Comparison of ENCODE assay signal across 6 cellular contexts in the genomic region with DNA sequence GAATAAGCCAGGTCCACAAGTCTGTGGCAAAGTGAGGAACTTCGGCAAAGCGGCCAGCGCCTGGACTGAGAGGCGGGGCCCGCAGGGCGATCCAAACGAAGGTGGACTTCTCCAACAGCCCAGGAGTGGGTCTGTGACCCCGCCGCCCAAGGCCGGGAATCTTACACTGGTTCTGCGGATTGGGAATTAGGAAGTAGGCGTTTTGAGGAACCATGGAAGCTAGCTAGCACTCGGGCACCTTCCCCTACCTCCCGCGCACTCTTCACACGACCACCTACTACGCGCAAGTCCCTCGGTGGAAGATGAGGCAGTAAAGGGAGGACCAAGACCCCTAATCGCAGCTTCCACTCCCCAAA. TPM values are rescaled to one million over a fixed set of nuclear protein-coding genes. Genes with fewer than 3 reads are reported as not detected.
DNase-seq lines count a peak whose midpoint lies in the region; ATAC-seq, FAIRE-seq and TF ChIP-seq lines count a peak whose summit lies in the region.

No MANE protein-coding gene starts in this region.

- intact Hi-C loops in kidney (cut with DNase I) = no loop called here

- TF ChIP-seq POLR2A in A549 (IDR thresholded peaks at IDR 0.05; ENCODE audit: low read length) = no peak

- TF ChIP-seq CTCF in A549 (IDR thresholded peaks at IDR 0.05) (no peak), SU-DHL-6 (IDR thresholded peaks at IDR 0.05; ENCODE audit: insufficient read depth, low read length, poor library complexity, severe bottlenecking) (no peak), kidney (IDR thresholded peaks at IDR 0.05; ENCODE audit: borderline replicate concordance, extremely low read depth, insufficient read depth) (no peak)

- H3K79me2 ChIP-seq in SU-DHL-6 (ENCODE audit: insufficient read depth, low read length) = peaks cover 26% of the 10 kb centered on the region

- H3K4me3 ChIP-seq in A549 (peak overlapping the region; percentile 86), SU-DHL-6 (ENCODE audit: insufficient read depth, low read length, poor library complexity, severe bottlenecking) (peak overlapping the region; percentile 94), kidney (ENCODE audit: low read length in 2 of 2) (peak overlapping the region; percentile 77 to 80)

- H4K20me1 ChIP-seq in SU-DHL-6 (ENCODE audit: low read depth, low read length) = no peaks in the 10 kb centered on the region

- DNase-seq in A549 (ENCODE audit: low read depth in 1 of 2, low spot score in 1 of 2) (no peak), kidney (peak; percentile 83), ecto neural progenitor cell (ENCODE audit: low spot score) (no peak), DMS153 (lab: John Stamatoyannopoulos, UW) (no peak)

- TF ChIP-seq EP300 in A549 (IDR thresholded peaks at IDR 0.05) = no peak

- CTCF ChIA-PET in A549 (lab: Yijun Ruan, JAX) = interaction anchor here (1.0 to 2.0 kb wide), 4 partner anchors 9 to 621 kb away, joined by 3 to 4 read pairs (median 4); no protein-coding TSS in a partner anchor

- H3K27ac ChIP-seq in A549 = peak overlapping the region; percentile 87 to 94
- no peak overlapping the region for H3K27ac ChIP-seq in SU-DHL-6 (ENCODE audit: low read depth, low read length)
- peak overlapping the region; percentile 13 to 74 for H3K27ac ChIP-seq in kidney (ENCODE audit: low read depth in 2 of 2, low read length in 2 of 2)

- H3K9me2 ChIP-seq in SU-DHL-6 (replicated peaks; ENCODE audit: insufficient read depth, low read length) = no peaks in the 10 kb centered on the region

- ATAC-seq in A549 (no peak), GM18868 (IDR thresholded peaks at IDR 0.05; ENCODE audit: unreplicated experiment) (no peak)

- H3K27me3 ChIP-seq in SU-DHL-6 (ENCODE audit: low read length) = no peaks in the 10 kb centered on the region

- H3F3A ChIP-seq in SU-DHL-6 (ENCODE audit: insufficient read depth) = 0 out of 2 replicates have a peak, but pooled peaks cover 3% of the 10 kb centered on the region

- H3K9me3 ChIP-seq in A549 (no peaks in the 10 kb centered on the region), SU-DHL-6 (ENCODE audit: insufficient read depth, low read length) (no peaks in the 10 kb centered on the region), kidney (ENCODE audit: control insufficient read depth in 1 of 2, low read length in 2 of 2) (no peaks in the 10 kb centered on the region)

- WGBS in A549 (ENCODE audit: missing lambda C conversion rate) = 80% methylated on average over 18 of the region's 20 CpGs

- no peaks in the 10 kb centered on the region for H3K36me3 ChIP-seq in SU-DHL-6 (ENCODE audit: low read length)
- peaks cover 14 to 16% of the 10 kb centered on the region in 2 donors for H3K36me3 ChIP-seq in kidney (ENCODE audit: control insufficient read depth in 1 of 2, insufficient read depth in 2 of 2, low read length in 2 of 2)

- FAIRE-seq in A549 (lab: Jason Lieb, UNC) = no peak
- no peak for FAIRE-seq in kidney (lab: Jason Lieb, UNC)

- H2AFZ ChIP-seq in SU-DHL-6 (ENCODE audit: low read depth, low read length, severe bottlenecking) = peak overlapping the region; percentile 82

- POLR2A ChIA-PET in A549 (lab: Yijun Ruan, JAX) = no interaction called here

- H3K4me2 ChIP-seq in A549 (peak overlapping the region; percentile 92), SU-DHL-6 (ENCODE audit: low read depth, low read length, poor library complexity, severe bottlenecking) (peak overlapping the region; percentile 68)

- H3K4me1 ChIP-seq in A549 (peaks cover 23% of the 10 kb centered on the region), kidney (ENCODE audit: control insufficient read depth in 1 of 2, insufficient read depth in 1 of 2, low read depth in 1 of 2, low read length in 2 of 2) (peaks cover 11 to 37% of the 10 kb centered on the region in 2 donors)

- TF ChIP-seq RAD21 in A549 (conservative IDR thresholded peaks at IDR 0.05 in 1 of 2, IDR thresholded peaks at IDR 0.05 in 1 of 2) = no peak

- peak overlapping the region; percentile 87 for H3K9ac ChIP-seq in SU-DHL-6 (ENCODE audit: low read length)
- H3K9ac ChIP-seq in kidney (ENCODE audit: low read length in 2 of 2) = peak overlapping the region; percentile 44 to 89

TF ChIP-seq in A549, 52 proteins besides CTCF, POLR2A, EP300 and RAD21:
- TF ChIP-seq CHD4 (IDR thresholded peaks at IDR 0.05; ENCODE audit: borderline replicate concordance) (no peak), NFE2L2 (conservative IDR thresholded peaks at IDR 0.05; ENCODE audit: low read length) (no peak), HDAC2 (IDR thresholded peaks at IDR 0.05) (no peak), JUN (IDR thresholded peaks at IDR 0.05) (no peak), EHF (CRISPR knock-in tag; IDR thresholded peaks at IDR 0.05) (no peak), FOSL2 (IDR thresholded peaks at IDR 0.05) (no peak), FOSL2 (CRISPR knock-in tag; IDR thresholded peaks at IDR 0.05) (no peak), HOXB13 (CRISPR knock-in tag; IDR thresholded peaks at IDR 0.05; ENCODE audit: low read depth) (no peak), TP53 (CRISPR knock-in tag; IDR thresholded peaks at IDR 0.05) (no peak)
- TF ChIP-seq, protein P1, sequence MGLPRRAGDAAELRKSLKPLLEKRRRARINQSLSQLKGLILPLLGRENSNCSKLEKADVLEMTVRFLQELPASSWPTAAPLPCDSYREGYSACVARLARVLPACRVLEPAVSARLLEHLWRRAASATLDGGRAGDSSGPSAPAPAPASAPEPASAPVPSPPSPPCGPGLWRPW (IDR thresholded peaks at IDR 0.05) = no peak
- TF ChIP-seq, protein P2, sequence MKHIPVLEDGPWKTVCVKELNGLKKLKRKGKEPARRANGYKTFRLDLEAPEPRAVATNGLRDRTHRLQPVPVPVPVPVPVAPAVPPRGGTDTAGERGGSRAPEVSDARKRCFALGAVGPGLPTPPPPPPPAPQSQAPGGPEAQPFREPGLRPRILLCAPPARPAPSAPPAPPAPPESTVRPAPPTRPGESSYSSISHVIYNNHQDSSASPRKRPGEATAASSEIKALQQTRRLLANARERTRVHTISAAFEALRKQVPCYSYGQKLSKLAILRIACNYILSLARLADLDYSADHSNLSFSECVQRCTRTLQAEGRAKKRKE (CRISPR knock-in tag; IDR thresholded peaks at IDR 0.05; ENCODE audit: low read depth) = no peak
- TF ChIP-seq, protein P3, sequence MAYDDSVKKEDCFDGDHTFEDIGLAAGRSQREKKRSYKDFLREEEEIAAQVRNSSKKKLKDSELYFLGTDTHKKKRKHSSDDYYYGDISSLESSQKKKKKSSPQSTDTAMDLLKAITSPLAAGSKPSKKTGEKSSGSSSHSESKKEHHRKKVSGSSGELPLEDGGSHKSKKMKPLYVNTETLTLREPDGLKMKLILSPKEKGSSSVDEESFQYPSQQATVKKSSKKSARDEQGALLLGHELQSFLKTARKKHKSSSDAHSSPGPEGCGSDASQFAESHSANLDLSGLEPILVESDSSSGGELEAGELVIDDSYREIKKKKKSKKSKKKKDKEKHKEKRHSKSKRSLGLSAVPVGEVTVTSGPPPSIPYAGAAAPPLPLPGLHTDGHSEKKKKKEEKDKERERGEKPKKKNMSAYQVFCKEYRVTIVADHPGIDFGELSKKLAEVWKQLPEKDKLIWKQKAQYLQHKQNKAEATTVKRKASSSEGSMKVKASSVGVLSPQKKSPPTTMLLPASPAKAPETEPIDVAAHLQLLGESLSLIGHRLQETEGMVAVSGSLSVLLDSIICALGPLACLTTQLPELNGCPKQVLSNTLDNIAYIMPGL (CRISPR knock-in tag; IDR thresholded peaks at IDR 0.05; ENCODE audit: borderline replicate concordance) = no peak

RNA-seq across cellular contexts. Expression of a gene that starts 0.6 kb away (rescaled TPM):
- polyA plus RNA-seq in A549 (2011; rRNA removed) (150 and 163 TPM in 2 replicates), A549 (2017; fragmentation: RNase III; extraction: RNeasy Plus Mini Kit Qiagen cat#74134 plus additional on column Dnase treatment) (163 to 175 TPM (median 172 TPM) in 3 replicates), kidney (ENCODE audit: insufficient read depth, low read depth, low replicate concordance) (223 TPM)
- polyA plus RNA-seq in A549 (2012; cell fraction: cytosol; rRNA removed) = 242 and 278 TPM in 2 replicates
- polyA plus RNA-seq in A549 (2012; cell fraction: nucleus; rRNA removed) = 215 and 226 TPM in 2 replicates
- 93.4 and 96.5 TPM in 2 replicates for polyA minus RNA-seq in A549 (2011; rRNA and poly(A)+ RNA removed)
- 132 TPM for total RNA-seq in kidney

RNA-seq across cellular contexts. Expression of a gene that starts 2.2 kb away (rescaled TPM):
- 15.7 and 15.8 TPM in 2 replicates for polyA plus RNA-seq in A549 (2011; rRNA removed)
- polyA plus RNA-seq in A549 (2012; cell fraction: cytosol; rRNA removed) = 3.8 and 4.5 TPM in 2 replicates
- polyA plus RNA-seq in A549 (2012; cell fraction: nucleus; rRNA removed) = 3.4 and 3.8 TPM in 2 replicates
- 11.8 to 13.4 TPM (median 12.5 TPM) in 3 replicates for polyA plus RNA-seq in A549 (2017; fragmentation: RNase III; extraction: RNeasy Plus Mini Kit Qiagen cat#74134 plus additional on column Dnase treatment)
- 25.7 and 26.0 TPM in 2 replicates for polyA minus RNA-seq in A549 (2011; rRNA and poly(A)+ RNA removed)
- 16.7 TPM for total RNA-seq in kidney
- polyA plus RNA-seq in kidney (ENCODE audit: insufficient read depth, low read depth, low replicate concordance) = 6.9 TPM

RNA-seq across cellular contexts. Expression of a gene that starts 5.9 kb away (rescaled TPM):
- polyA plus RNA-seq in A549 (2011; rRNA removed) (0.09 and 0.31 TPM in 2 replicates), A549 (2017; fragmentation: RNase III; extraction: RNeasy Plus Mini Kit Qiagen cat#74134 plus additional on column Dnase treatment) (0.15 to 0.42 TPM (median 0.26 TPM) in 3 replicates), kidney (ENCODE audit: insufficient read depth, low read depth, low replicate concordance) (1.2 TPM)
- polyA plus RNA-seq in A549 (2012; cell fraction: cytosol; rRNA removed) = 0.76 and 1.0 TPM in 2 replicates
- 1.1 and 2.7 TPM in 2 replicates for polyA plus RNA-seq in A549 (2012; cell fraction: nucleus; rRNA removed)
- 0.44 and 0.54 TPM in 2 replicates for polyA minus RNA-seq in A549 (2011; rRNA and poly(A)+ RNA removed)
- total RNA-seq in kidney = 0.57 TPM

RNA-seq across cellular contexts. Expression of a gene that starts 30.3 kb away (rescaled TPM):
- polyA plus RNA-seq in A549 (2011; rRNA removed) (not detected in 2 replicates), A549 (2017; fragmentation: RNase III; extraction: RNeasy Plus Mini Kit Qiagen cat#74134 plus additional on column Dnase treatment) (not detected in 3 replicates), kidney (ENCODE audit: insufficient read depth, low read depth, low replicate concordance) (not detected)
- not detected in 2 replicates for polyA plus RNA-seq in A549 (2012; cell fraction: cytosol; rRNA removed)
- not detected in 2 replicates for polyA plus RNA-seq in A549 (2012; cell fraction: nucleus; rRNA removed)
- polyA minus RNA-seq in A549 (2011; rRNA and poly(A)+ RNA removed) = not detected in 2 replicates
- not detected for total RNA-seq in kidney
